In genomic region chr21:38622081-38622826, GRCh38 we compare ENCODE assay signal across 24 cellular contexts.
A peak's percentile ranks its signal among the peaks of the same experiment; 100 is the strongest.
DNase-seq lines count a peak whose midpoint lies in the region; ATAC-seq and TF ChIP-seq lines count a peak whose summit lies in the region.
"Had no signal": no experiment of that assay in that cellular context is flagged by ENCODE, and none has a peak within 500 bp of the region (broad histone marks: within the 10 kb centered on the region; RNA-seq: fewer than 3 reads in every experiment).

No MANE protein-coding gene starts in this region.

- H3K4me3 ChIP-seq in HEK293 (ENCODE audit: low read depth, low read length) (no peak overlapping the region), ascending aorta (no peak overlapping the region), esophagus muscularis mucosa (no peak overlapping the region), aorta (ENCODE audit: low read length in 2 of 2) (no peak overlapping the region), foreskin fibroblast (ENCODE audit: low read depth in 1 of 2, low read length in 2 of 2) (no peak overlapping the region), esophagus squamous epithelium (no peak overlapping the region)
- H3K4me3 ChIP-seq: SK-N-MC had no signal

- no peaks in the 10 kb centered on the region for H3K27me3 ChIP-seq in ascending aorta
- no peaks in the 10 kb centered on the region for H3K27me3 ChIP-seq in esophagus muscularis mucosa
- H3K27me3 ChIP-seq in aorta (ENCODE audit: control insufficient read depth in 1 of 2, insufficient read depth in 2 of 2, low read length in 1 of 2), result no peaks in the 10 kb centered on the region
- no peaks in the 10 kb centered on the region for H3K27me3 ChIP-seq in esophagus squamous epithelium

- intact Hi-C loops in ascending aorta (cut with DNase I) (no loop called here), esophagus muscularis mucosa (cut with DNase I) (no loop called here), aorta (cut with DNase I) (no loop called here), esophagus squamous epithelium (cut with DNase I) (no loop called here)

- no peaks in the 10 kb centered on the region for H3K4me1 ChIP-seq in HEK293 (ENCODE audit: control insufficient read depth, insufficient read depth, low read length)
- H3K4me1 ChIP-seq in ascending aorta, result peaks cover 0 to 37% of the 10 kb centered on the region in 2 donors
- no peaks in the 10 kb centered on the region for H3K4me1 ChIP-seq in esophagus muscularis mucosa
- H3K4me1 ChIP-seq in aorta (ENCODE audit: control insufficient read depth in 1 of 2, insufficient read depth in 2 of 2, low read length in 2 of 2), result peaks cover 5 to 7% of the 10 kb centered on the region in 2 donors
- peaks cover 0 to 18% (median 11%) of the 10 kb centered on the region in 3 donors for H3K4me1 ChIP-seq in esophagus squamous epithelium

- no peak for TF ChIP-seq EP300 in esophagus muscularis mucosa (IDR thresholded peaks at IDR 0.05)

- CTCF ChIA-PET in HEK293 (lab: Yijun Ruan, JAX), result interaction anchor here (0.6 kb wide), 1 partner anchor 463 kb away, joined by 3 read pairs; no protein-coding TSS in a partner anchor

- TF ChIP-seq CTCF in HEK293 (tag by site-specific recombination; IDR thresholded peaks at IDR 0.05) (no peak), ascending aorta (IDR thresholded peaks at IDR 0.05) (no peak), esophagus muscularis mucosa (IDR thresholded peaks at IDR 0.05) (no peak), foreskin fibroblast (IDR thresholded peaks at IDR 0.05; ENCODE audit: low read depth, low read length) (no peak), esophagus squamous epithelium (IDR thresholded peaks at IDR 0.05) (no peak)

- TF ChIP-seq POLR2A in esophagus muscularis mucosa (IDR thresholded peaks at IDR 0.05; ENCODE audit: low read depth) (no peak), esophagus squamous epithelium (IDR thresholded peaks at IDR 0.05) (no peak)

- H3K27ac ChIP-seq in HEK293 (ENCODE audit: extremely low read depth, low read depth, low read length) (no peak overlapping the region), ascending aorta (peak overlapping the region; percentile 56), esophagus muscularis mucosa (replicated peaks in 1 of 4) (no peak overlapping the region), aorta (ENCODE audit: low read depth in 1 of 2, low read length in 2 of 2) (peak overlapping the region in 1 of 2 donors; percentile 59), esophagus squamous epithelium (no peak overlapping the region)
- H3K27ac ChIP-seq: HL-60, SK-N-MC had no signal

- 96% methylated on average over 11 of the region's 12 CpGs for WGBS in esophagus muscularis mucosa
- 54 to 57% methylated on average over 12 of the region's 12 CpGs for WGBS in aorta, 2 donors
- 89 to 95% methylated on average over 11 to 12 of the region's 12 CpGs for WGBS in esophagus squamous epithelium, 2 donors

- H3K36me3 ChIP-seq in HEK293 (ENCODE audit: control insufficient read depth in 2 of 2, insufficient read depth in 1 of 2, low read length in 2 of 2), result no peaks in the 10 kb centered on the region
- no peaks in the 10 kb centered on the region for H3K36me3 ChIP-seq in ascending aorta
- no peaks in the 10 kb centered on the region for H3K36me3 ChIP-seq in esophagus muscularis mucosa
- no peaks in the 10 kb centered on the region for H3K36me3 ChIP-seq in aorta (ENCODE audit: control insufficient read depth in 1 of 2, insufficient read depth in 2 of 2, low read length in 1 of 2)
- no peaks in the 10 kb centered on the region for H3K36me3 ChIP-seq in esophagus squamous epithelium

- peak; percentile 37 for ATAC-seq in aorta (ENCODE audit: low FRiP score)
- ATAC-seq: HCT116, Panc1 had no signal

- POLR2A ChIA-PET in HEK293 (lab: Yijun Ruan, JAX), result no interaction called here

- DNase-seq in ascending aorta (ENCODE audit: low spot score in 2 of 2), result no peak
- DNase-seq in esophagus muscularis mucosa (ENCODE audit: extremely low spot score), result peak; percentile 89
- no peak for DNase-seq in aorta
- DNase-seq in foreskin fibroblast, result no peak
- DNase-seq in UCSD-AML1 (lab: John Stamatoyannopoulos, UW; ENCODE audit: unreplicated experiment), result no peak
- no peak for DNase-seq in esophagus squamous epithelium (lab: John Stamatoyannopoulos, UW)
- DNase-seq: C1 segment of cervical spinal cord; CD4-positive, alpha-beta memory T cell; COR-L47; GOT3; KG1; MM.1S; NCI-H1048; NCI-H1417; NCI-H1694; NCI-H2029 treated with DMSO at 0.1 percent for 48 hours; NCI-H2227 treated with DMSO at 0.1 percent for 48 hours; NCI-H69; SIG-M5 had no signal

- H3K9me3 ChIP-seq in HEK293 (ENCODE audit: control insufficient read depth, insufficient read depth, low read depth, low read length) (no peaks in the 10 kb centered on the region), ascending aorta (no peaks in the 10 kb centered on the region), esophagus muscularis mucosa (no peaks in the 10 kb centered on the region), aorta (ENCODE audit: control insufficient read depth, low read length) (no peaks in the 10 kb centered on the region), esophagus squamous epithelium (no peaks in the 10 kb centered on the region)

TF ChIP-seq in HEK293, 187 proteins besides CTCF, POLR2A, EP300 and RAD21 (continues in another document):
- TF ChIP-seq HOXA7 (CRISPR knock-in tag; IDR thresholded peaks at IDR 0.05; ENCODE audit: borderline replicate concordance), result no peak
- TF ChIP-seq ZNF776 (tag by site-specific recombination; IDR thresholded peaks at IDR 0.05; ENCODE audit: borderline replicate concordance), result 0 out of 2 replicates have a peak, but pooled peaks have one; percentile 65
- no peak for TF ChIP-seq ZNF514 (tag by site-specific recombination; IDR thresholded peaks at IDR 0.05)
- TF ChIP-seq TSHZ1 (tag by site-specific recombination; IDR thresholded peaks at IDR 0.05; ENCODE audit: borderline replicate concordance), result no peak
- peak; percentile 63; the same call in 1 of the 2 replicates for TF ChIP-seq ZNF621 (tag by site-specific recombination; IDR thresholded peaks at IDR 0.05)
- peak; percentile 47; the same call in 1 of the 2 replicates for TF ChIP-seq ZNF785 (tag by site-specific recombination; IDR thresholded peaks at IDR 0.05)
- peak; percentile 79; the same call in 1 of the 2 replicates for TF ChIP-seq ZNF311 (tag by site-specific recombination; IDR thresholded peaks at IDR 0.05; ENCODE audit: borderline replicate concordance)
- no peak for TF ChIP-seq ZNF221 (tag by site-specific recombination; IDR thresholded peaks at IDR 0.05; ENCODE audit: borderline replicate concordance)
- peak; percentile 82; the same call in 1 of the 2 replicates for TF ChIP-seq ZNF48 (tag by site-specific recombination; IDR thresholded peaks at IDR 0.05)
- TF ChIP-seq ZNF416 (tag by site-specific recombination; IDR thresholded peaks at IDR 0.05), result 0 out of 2 replicates have a peak, but pooled peaks have one; percentile 16
- no peak for TF ChIP-seq ZFHX2 (tag by site-specific recombination; conservative IDR thresholded peaks at IDR 0.05)
- no peak for TF ChIP-seq ZNF292 (tag by site-specific recombination; IDR thresholded peaks at IDR 0.05; ENCODE audit: borderline replicate concordance, low read depth)
- peak; percentile 83 for TF ChIP-seq ZNF18 (tag by site-specific recombination; IDR thresholded peaks at IDR 0.05)
- TF ChIP-seq ZNF488 (tag by site-specific recombination; IDR thresholded peaks at IDR 0.05), result no peak; the same call in 1 of the 2 replicates

Comparison
In these comparisons a context has a peak if more than half of its experiments do, and no peak if none do; other contexts are left out.
1. H3K27ac ChIP-seq: peak in ascending aorta (2 of 2); none in HEK293 (single experiment), esophagus muscularis mucosa (0 of 4) and esophagus squamous epithelium (0 of 4).